In genomic region chr3:155912090-155912489, GRCh38 we compare ENCODE assay signal across 18 cellular contexts. TPM values are rescaled to one million over a fixed set of nuclear protein-coding genes. Genes with fewer than 3 reads are reported as not detected.
DNase-seq lines count a peak whose midpoint lies in the region; ATAC-seq, FAIRE-seq and TF ChIP-seq lines count a peak whose summit lies in the region.
"Had no signal": no experiment of that assay in that cellular context is flagged by ENCODE, and none has a peak within 500 bp of the region (broad histone marks: within the 10 kb centered on the region; RNA-seq: fewer than 3 reads in every experiment).

No MANE protein-coding gene starts in this region.

- no peak for ATAC-seq in GM21360 (IDR thresholded peaks at IDR 0.05; ENCODE audit: unreplicated experiment)

- H3K27ac ChIP-seq in SK-N-MC (peak overlapping the region; percentile 60; the same call in 1 of the 2 replicates), thyroid gland (no peak overlapping the region)
- H3K27ac ChIP-seq: 22Rv1 had no signal

- no peak overlapping the region for H3K4me3 Mint-ChIP-seq in T-helper 1 cell treated with Interleukin-12 subunit alpha and Interleukin-12 subunit beta and Interleukin-4 antibody, amounts not matched to agents 30 μg/mL and 1 μg/mL, for 36 hours
- no peak overlapping the region for H3K4me3 Mint-ChIP-seq in osteocyte (ENCODE audit: unreplicated experiment)
- H3K4me3 Mint-ChIP-seq: B cell; CD4-positive, alpha-beta T cell had no signal

- H3K4me3 ChIP-seq in SK-N-MC (no peak overlapping the region), thyroid gland (replicated peaks in 1 of 3) (no peak overlapping the region)

- H3K36me3 ChIP-seq in SK-N-MC (ENCODE audit: insufficient read depth, low read length), result peaks cover 100% of the 10 kb centered on the region
- peaks cover 29 to 42% of the 10 kb centered on the region in 2 donors for H3K36me3 ChIP-seq in thyroid gland

- no peaks in the 10 kb centered on the region for H3K27me3 ChIP-seq in thyroid gland

- H3K36me3 Mint-ChIP-seq in T-helper 1 cell treated with Interleukin-12 subunit alpha and Interleukin-12 subunit beta and Interleukin-4 antibody, amounts not matched to agents 30 μg/mL and 1 μg/mL, for 36 hours (ENCODE audit: low read depth), result peaks cover 56% of the 10 kb centered on the region
- H3K36me3 Mint-ChIP-seq in osteocyte (ENCODE audit: unreplicated experiment), result peaks cover 65% of the 10 kb centered on the region

- peak; percentile 4 for FAIRE-seq in endometrium (lab: Jason Lieb, UNC)
- FAIRE-seq: H1 had no signal

- H3K9me3 ChIP-seq in SK-N-MC (ENCODE audit: low read depth, low read length) (no peaks in the 10 kb centered on the region), thyroid gland (no peaks in the 10 kb centered on the region)

- H3K9me3 Mint-ChIP-seq in T-helper 1 cell treated with Interleukin-12 subunit alpha and Interleukin-12 subunit beta and Interleukin-4 antibody, amounts not matched to agents 30 μg/mL and 1 μg/mL, for 36 hours, result peaks cover 5% of the 10 kb centered on the region
- H3K9me3 Mint-ChIP-seq in osteocyte (ENCODE audit: unreplicated experiment), result no peaks in the 10 kb centered on the region
- H3K9me3 Mint-ChIP-seq: CD4-positive, alpha-beta T cell had no signal

- no peaks in the 10 kb centered on the region for H3K27me3 Mint-ChIP-seq in T-helper 1 cell treated with Interleukin-12 subunit alpha and Interleukin-12 subunit beta and Interleukin-4 antibody, amounts not matched to agents 30 μg/mL and 1 μg/mL, for 36 hours (ENCODE audit: low read depth)
- H3K27me3 Mint-ChIP-seq in osteocyte (ENCODE audit: unreplicated experiment), result no peaks in the 10 kb centered on the region
- H3K27me3 Mint-ChIP-seq: B cell; CD4-positive, alpha-beta T cell had no signal

- no peak overlapping the region for H3K9ac ChIP-seq in SK-N-MC (ENCODE audit: insufficient read length)

- TF ChIP-seq CTCF in osteocyte (IDR thresholded peaks at IDR 0.05) (no peak), thyroid gland (IDR thresholded peaks at IDR 0.05) (no peak)

- peaks cover 26% of the 10 kb centered on the region for H3K4me1 Mint-ChIP-seq in T-helper 1 cell treated with Interleukin-12 subunit alpha and Interleukin-12 subunit beta and Interleukin-4 antibody, amounts not matched to agents 30 μg/mL and 1 μg/mL, for 36 hours (ENCODE audit: low read depth)
- peaks cover 18% of the 10 kb centered on the region for H3K4me1 Mint-ChIP-seq in osteocyte (ENCODE audit: unreplicated experiment)

- H3K4me1 ChIP-seq in thyroid gland, result no peaks in the 10 kb centered on the region

- TF ChIP-seq POLR2A in thyroid gland (IDR thresholded peaks at IDR 0.05), result no peak

- peak overlapping the region; percentile 12 for H3K27ac Mint-ChIP-seq in T-helper 1 cell treated with Interleukin-12 subunit alpha and Interleukin-12 subunit beta and Interleukin-4 antibody, amounts not matched to agents 30 μg/mL and 1 μg/mL, for 36 hours
- H3K27ac Mint-ChIP-seq in osteocyte (ENCODE audit: unreplicated experiment), result peak overlapping the region; percentile 39
- H3K27ac Mint-ChIP-seq: B cell; CD4-positive, alpha-beta T cell had no signal

- no peak for DNase-seq in T-helper 1 cell
- DNase-seq in SK-N-MC (ENCODE audit: low read depth, low spot score), result no peak
- DNase-seq in osteocyte (ENCODE audit: extremely low spot score, unreplicated experiment), result no peak
- no peak for DNase-seq in HT-29 (ENCODE audit: low spot score)
- no peak for DNase-seq in thyroid gland
- DNase-seq: CD4-positive, alpha-beta T cell; KBM-7; NCI-H1417 treated with DMSO at 0.1 percent for 48 hours; NCI-H1930; NCI-H2171; NCI-H446; NCI-H69 had no signal

- intact Hi-C loops in thyroid gland (cut with DNase I), result no loop called here

RNA-seq across cellular contexts. Expression of gene GMPS, which starts 41.6 kb away (rescaled TPM):
- total RNA-seq in osteocyte (60.8 and 61.6 TPM in 2 replicates), thyroid gland (10 to 100 TPM; 31.5 to 40.5 (median 37.1) TPM)
- 23.4 and 23.8 TPM in 2 replicates for total RNA-seq in HT-29 (2014; rRNA removed; shearing (Covaris generic))

RNA-seq across cellular contexts. Expression of gene SLC33A1, which starts 57.9 kb away (rescaled TPM):
- total RNA-seq in osteocyte (30.6 and 31.7 TPM in 2 replicates), thyroid gland (10 to 100 TPM; 54.2 to 94.1 (median 69.0) TPM)
- 19.6 and 21.8 TPM in 2 replicates for total RNA-seq in HT-29 (2014; rRNA removed; shearing (Covaris generic))
